8 cellular contexts compared by ENCODE assay signal in genomic region chr2:128028668-128029054, GRCh38. TPM values are rescaled to one million over a fixed set of nuclear protein-coding genes. Genes with fewer than 3 reads are reported as not detected.
A peak's percentile ranks its signal among the peaks of the same experiment; 100 is the strongest.
DNase-seq lines count a peak whose midpoint lies in the region; ATAC-seq and TF ChIP-seq lines count a peak whose summit lies in the region.

No MANE protein-coding gene starts in this region.

- peak overlapping the region; percentile 95 for H2AFZ ChIP-seq in GM23248

- peaks cover 0 to 3% of the 10 kb centered on the region in 2 donors for H3K27me3 Mint-ChIP-seq in T-cell

- no peak for TF ChIP-seq POLR2A in sigmoid colon (IDR thresholded peaks at IDR 0.05)

- H3K4me1 ChIP-seq in GM23248 (ENCODE audit: insufficient read depth) = peaks cover 5% of the 10 kb centered on the region; the same call in 1 of the 2 replicates
- peaks cover 0 to 20% (median 19%) of the 10 kb centered on the region in 4 donors for H3K4me1 ChIP-seq in sigmoid colon

- H3K79me2 ChIP-seq in GM23248 (ENCODE audit: insufficient read depth) = peaks cover 32% of the 10 kb centered on the region

- no peak overlapping the region; the same call in 1 of the 2 replicates for H3K9ac ChIP-seq in GM23248

- no peak for ATAC-seq in T-cell (replicated peaks in 1 of 4)
- ATAC-seq in HG03432 (IDR thresholded peaks at IDR 0.05; ENCODE audit: unreplicated experiment) = no peak
- no peak for ATAC-seq in GM19467 (IDR thresholded peaks at IDR 0.05; ENCODE audit: unreplicated experiment)

- in situ Hi-C loops in GM23248 (cut with MboI) = no loop called here

- H3K36me3 Mint-ChIP-seq in T-cell = no peaks in the 10 kb centered on the region

- peak overlapping the region; percentile 80 to 96 (median 87) for H3K4me3 Mint-ChIP-seq in T-cell

- DNase-seq in GM23248 (peak; percentile 4), T-cell (no peak), foreskin fibroblast (no peak), sigmoid colon (no peak), HEK293T (ENCODE audit: extremely low spot score) (no peak), NCI-H2029 treated with DMSO at 0.1 percent for 48 hours (lab: John Stamatoyannopoulos, UW) (no peak)

- H3K9me3 ChIP-seq in GM23248 (ENCODE audit: low read depth) = no peaks in the 10 kb centered on the region
- H3K9me3 ChIP-seq in sigmoid colon = no peaks in the 10 kb centered on the region

- CTCF ChIA-PET in T-cell (lab: Charles Lee) = interaction anchor here (0.6 to 2.1 kb wide), 4 partner anchors 13 to 179 kb away, joined by 3 to 6 read pairs (median 4); partner anchors contain the start of gene UGGT1 (in 1 of the 2)
- CTCF ChIA-PET in HEK293T (lab: Yijun Ruan, JAX) = interaction anchor here (0.6 kb wide), 1 partner anchor 961 kb away, joined by 3 read pairs; no protein-coding TSS in a partner anchor

- H3K36me3 ChIP-seq in GM23248 (ENCODE audit: low read depth) (no peaks in the 10 kb centered on the region), sigmoid colon (no peaks in the 10 kb centered on the region)

- POLR2A ChIA-PET in T-cell (lab: Charles Lee) = interaction anchor here (0.6 kb wide), 3 partner anchors 63 to 144 kb away, joined by 3 to 8 read pairs (median 3); no protein-coding TSS in a partner anchor
- POLR2A ChIA-PET in HEK293T (lab: Yijun Ruan, JAX) = interaction anchor here (0.6 to 1.7 kb wide), 2 partner anchors 10 to 62 kb away, joined by 3 to 14 read pairs; partner anchors contain the start of gene UGGT1

- WGBS in GM23248 (ENCODE audit: low coverage in 1 of 2, low lambda C conversion rate in 2 of 2, missing lambda C conversion rate in 2 of 2), 2 experiments = 10 to 11% methylated on average over 1 of the region's 1 CpG
- WGBS in sigmoid colon, 2 donors = 0% methylated on average over 1 of the region's 1 CpG

- TF ChIP-seq CTCF in foreskin fibroblast (IDR thresholded peaks at IDR 0.05; ENCODE audit: low read depth, low read length) (no peak), sigmoid colon (IDR thresholded peaks at IDR 0.05) (no peak)

- H3K4me3 ChIP-seq in GM23248 (peak overlapping the region; percentile 79), foreskin fibroblast (ENCODE audit: low read depth in 1 of 2, low read length in 2 of 2) (peak overlapping the region; percentile 70 to 80), sigmoid colon (peak overlapping the region; percentile 93 to 100 (median 96))

- H4K20me1 ChIP-seq in GM23248 (ENCODE audit: insufficient read depth) = no peaks in the 10 kb centered on the region

- H3K27ac ChIP-seq in GM23248 = no peak overlapping the region
- peak overlapping the region; percentile 96 to 100 (median 99) for H3K27ac ChIP-seq in sigmoid colon

- H3F3A ChIP-seq in GM23248 (ENCODE audit: insufficient read depth) = no peaks in the 10 kb centered on the region

- peaks cover 0 to 4% (median 0%) of the 10 kb centered on the region in 3 donors for H3K9me3 Mint-ChIP-seq in T-cell

- intact Hi-C loops in sigmoid colon (cut with DNase I) = loop anchor here (1.0 to 5.0 kb wide), 2 partner anchors 63 to 146 kb away; partner anchors contain the start of gene UGGT1

- H3K27me3 ChIP-seq in GM23248 (replicated peaks; ENCODE audit: insufficient read depth) (no peaks in the 10 kb centered on the region), sigmoid colon (no peaks in the 10 kb centered on the region)

- no peak for TF ChIP-seq EP300 in sigmoid colon (IDR thresholded peaks at IDR 0.05)

- peaks cover 25 to 27% (median 27%) of the 10 kb centered on the region in 3 donors for H3K4me1 Mint-ChIP-seq in T-cell

- no peaks in the 10 kb centered on the region for H3K9me2 ChIP-seq in GM23248 (ENCODE audit: insufficient read depth)

- peak overlapping the region; percentile 50 for H3K4me2 ChIP-seq in GM23248 (ENCODE audit: unreplicated experiment)

- H3K27ac Mint-ChIP-seq in T-cell = peak overlapping the region; percentile 83 to 87

TF ChIP-seq in HEK293T, 16 proteins besides CTCF, POLR2A, EP300 and RAD21:
- TF ChIP-seq BHLHE40 (IDR thresholded peaks at IDR 0.05; ENCODE audit: borderline replicate concordance) (no peak), ARNT (IDR thresholded peaks at IDR 0.05) (no peak), NFRKB (IDR thresholded peaks at IDR 0.05) (no peak), FOXK2 (IDR thresholded peaks at IDR 0.05) (no peak), SUZ12 (IDR thresholded peaks at IDR 0.05) (no peak), LEF1 (IDR thresholded peaks at IDR 0.05; ENCODE audit: borderline replicate concordance) (no peak), PKNOX1 (IDR thresholded peaks at IDR 0.05) (no peak)

RNA-seq across cellular contexts. Expression of gene SAP130, which starts 0.8 kb away (rescaled TPM):
- 5.5 and 9.7 TPM in 2 replicates for total RNA-seq in GM23248 (2014; rRNA removed; shearing (Covaris generic))
- 8.6 and 8.7 TPM in 2 replicates for polyA plus RNA-seq in GM23248 (2016; fragmentation: Nextera tagmentation; extraction: Ambion mirVana)
- total RNA-seq in T-cell = 10 to 100 TPM; 25.3 to 31.2 (median 29.2) TPM
- 1 to 10 TPM; 5.8 to 9.4 (median 6.9) TPM for total RNA-seq in sigmoid colon
- polyA plus RNA-seq in sigmoid colon = 10 to 100 TPM in 1 of 3 donors, 1 to 10 TPM in 2; 6.0 to 11.2 (median 6.0) TPM
